3 cellular contexts compared by ENCODE assay signal in the genomic region with DNA sequence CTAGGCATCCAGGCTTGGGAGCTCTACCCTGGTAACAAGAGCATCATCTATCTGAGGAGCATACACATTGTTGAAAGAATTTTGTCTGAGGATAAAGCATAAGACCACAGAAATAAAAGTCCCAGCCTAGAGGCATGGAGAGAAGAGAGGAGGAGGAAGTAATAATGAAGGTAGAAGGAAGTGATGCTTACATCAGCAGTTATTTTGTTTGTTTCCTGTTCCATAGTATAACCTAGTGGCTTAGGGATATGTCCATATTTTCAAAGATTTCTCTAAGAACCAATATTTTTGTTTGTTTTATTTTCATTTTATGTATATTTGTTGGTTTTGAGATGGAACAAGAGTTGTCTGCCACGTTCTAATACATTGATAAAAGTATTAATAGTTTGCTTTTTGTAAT.
TF ChIP-seq lines count a peak whose summit lies in the region.

No MANE protein-coding gene starts in this region.

TF ChIP-seq in HepG2, 621 proteins besides CTCF, POLR2A, EP300 and RAD21 (continues in another document):
- TF ChIP-seq SPEN (CRISPR knock-in tag; IDR thresholded peaks at IDR 0.05; ENCODE audit: low read depth): no peak
- no peak for TF ChIP-seq ZNF407 (CRISPR knock-in tag; IDR thresholded peaks at IDR 0.05; ENCODE audit: not compliant biosample characterization)
- TF ChIP-seq, protein P1, sequence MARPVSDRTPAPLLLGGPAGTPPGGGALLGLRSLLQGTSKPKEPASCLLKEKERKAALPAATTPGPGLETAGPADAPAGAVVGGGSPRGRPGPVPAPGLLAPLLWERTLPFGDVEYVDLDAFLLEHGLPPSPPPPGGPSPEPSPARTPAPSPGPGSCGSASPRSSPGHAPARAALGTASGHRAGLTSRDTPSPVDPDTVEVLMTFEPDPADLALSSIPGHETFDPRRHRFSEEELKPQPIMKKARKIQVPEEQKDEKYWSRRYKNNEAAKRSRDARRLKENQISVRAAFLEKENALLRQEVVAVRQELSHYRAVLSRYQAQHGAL (CRISPR knock-in tag; IDR thresholded peaks at IDR 0.05; ENCODE audit: not compliant biosample characterization): no peak
- TF ChIP-seq ZNF781 (CRISPR knock-in tag; IDR thresholded peaks at IDR 0.05; ENCODE audit: borderline replicate concordance, not compliant biosample characterization): no peak

TF ChIP-seq in A549, 52 proteins besides CTCF, POLR2A, EP300 and RAD21:
- TF ChIP-seq USF2 (IDR thresholded peaks at IDR 0.05) (no peak), MAFK (IDR thresholded peaks at IDR 0.05; ENCODE audit: partially characterized antibody) (peak; percentile 32)

TF ChIP-seq in IMR-90, 13 proteins besides CTCF, POLR2A, EP300 and RAD21:
- TF ChIP-seq MAZ (IDR thresholded peaks at IDR 0.05; ENCODE audit: borderline replicate concordance, low read depth, low read length) (no peak), RFX5 (IDR thresholded peaks at IDR 0.05; ENCODE audit: low read depth, low read length) (no peak), MAFK (IDR thresholded peaks at IDR 0.05; ENCODE audit: low read depth, low read length) (peak; percentile 53)
TF ChIP-seq in IMR-90: peak in this region for 1.
